ENCODE assay signal across 9 cellular contexts in genomic region chr3:165778891-165779290, GRCh38. TPM values are rescaled to one million over a fixed set of nuclear protein-coding genes. Genes with fewer than 3 reads are reported as not detected.
"Had no signal": no experiment of that assay in that cellular context is flagged by ENCODE, and none has a peak within 500 bp of the region (broad histone marks: within the 10 kb centered on the region; RNA-seq: fewer than 3 reads in every experiment).

No MANE protein-coding gene starts in this region.

- H3K9ac ChIP-seq: GM23248 had no signal

- H3K4me3 ChIP-seq: GM23248, HAP-1 had no signal

- H3K27ac Mint-ChIP-seq: HFFc6, IgD-negative memory B cell had no signal

- DNase-seq: GM23248, GOT3, H7, HFFc6 had no signal

- FAIRE-seq: HepG2 had no signal

- H2AFZ ChIP-seq: GM23248 had no signal

- H3K27me3 Mint-ChIP-seq: IgD-negative memory B cell had no signal

- H3K36me3 Mint-ChIP-seq: IgD-negative memory B cell had no signal

- H3K36me3 ChIP-seq: HAP-1 had no signal

- H3K9me3 ChIP-seq: HAP-1 had no signal

- H3K27ac ChIP-seq: GM23248, HL-60 had no signal

- H3K4me1 ChIP-seq: HAP-1 had no signal

- H3K4me3 Mint-ChIP-seq: HFFc6, IgD-negative memory B cell had no signal

RNA-seq across cellular contexts. Expression of gene BCHE, which starts 58.3 kb away (rescaled TPM):
- total RNA-seq: GM23248, HepG2, HFFc6, HT1080 had no signal
- polyA plus RNA-seq: GM23248, HepG2, IgD-negative memory B cell had no signal
